ENCODE assay signal across 10 cellular contexts in the genomic region with DNA sequence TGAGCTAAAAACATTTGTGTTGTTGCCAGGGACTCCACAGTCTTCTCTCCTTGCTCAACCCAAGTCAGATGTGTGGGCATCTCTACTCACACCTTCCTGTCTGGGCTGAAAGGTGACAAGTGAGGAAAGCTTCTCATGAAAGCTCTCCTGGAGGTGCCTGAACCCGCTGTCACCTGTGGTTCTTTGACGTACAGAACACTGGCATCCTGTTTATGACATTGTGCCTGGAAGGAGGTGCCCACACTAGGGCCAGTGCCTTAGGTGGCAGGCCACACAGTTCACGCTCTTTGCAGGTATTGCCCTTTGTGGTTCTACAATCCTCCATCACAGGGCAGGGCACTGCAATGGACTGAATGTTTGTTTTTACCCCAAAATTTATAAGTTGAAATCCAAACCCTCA.
A peak's percentile ranks its signal among the peaks of the same experiment; 100 is the strongest.
DNase-seq lines count a peak whose midpoint lies in the region; ATAC-seq and TF ChIP-seq lines count a peak whose summit lies in the region.
"Had no signal": no experiment of that assay in that cellular context is flagged by ENCODE, and none has a peak within 500 bp of the region (broad histone marks: within the 10 kb centered on the region; RNA-seq: fewer than 3 reads in every experiment).

No MANE protein-coding gene starts in this region.

- H3K27ac ChIP-seq in right atrium auricular region: peak overlapping the region; percentile 13 to 81
- H3K27ac ChIP-seq: neural progenitor cell had no signal

- TF ChIP-seq CTCF in right atrium auricular region (IDR thresholded peaks at IDR 0.05) (no peak), progenitor cell of endocrine pancreas (IDR thresholded peaks at IDR 0.05; ENCODE audit: unreplicated experiment) (no peak)

- H3K4me1 Mint-ChIP-seq in T-helper 17 cell (peaks cover 34% of the 10 kb centered on the region), progenitor cell of endocrine pancreas (ENCODE audit: low read depth) (no peaks in the 10 kb centered on the region)
- H3K4me1 Mint-ChIP-seq: neural progenitor cell had no signal

- peak; percentile 95 for ATAC-seq in T-helper 17 cell
- ATAC-seq in HG02973 (IDR thresholded peaks at IDR 0.05; ENCODE audit: unreplicated experiment): no peak
- ATAC-seq in HG02970 (IDR thresholded peaks at IDR 0.05; ENCODE audit: low FRiP score, unreplicated experiment): no peak

- H3K27me3 ChIP-seq in right atrium auricular region: no peaks in the 10 kb centered on the region
- H3K27me3 ChIP-seq: neural progenitor cell had no signal

- H3K4me1 ChIP-seq in right atrium auricular region: peaks cover 0 to 7% of the 10 kb centered on the region in 2 donors
- H3K4me1 ChIP-seq: neural progenitor cell had no signal

- H3K27ac Mint-ChIP-seq in T-helper 17 cell (peak overlapping the region; percentile 95), progenitor cell of endocrine pancreas (no peak overlapping the region)
- H3K27ac Mint-ChIP-seq: neural progenitor cell had no signal

- no peak overlapping the region for H3K4me3 ChIP-seq in right atrium auricular region
- H3K4me3 ChIP-seq: neural progenitor cell had no signal

- no peaks in the 10 kb centered on the region for H3K9me3 ChIP-seq in T-helper 17 cell (ENCODE audit: control insufficient read depth, low read length, poor library complexity, severe bottlenecking)
- H3K9me3 ChIP-seq in right atrium auricular region: no peaks in the 10 kb centered on the region

- no peaks in the 10 kb centered on the region for H3K9me3 Mint-ChIP-seq in progenitor cell of endocrine pancreas (ENCODE audit: low read depth)

- H3K4me3 Mint-ChIP-seq in T-helper 17 cell: peak overlapping the region; percentile 71
- H3K4me3 Mint-ChIP-seq in progenitor cell of endocrine pancreas (ENCODE audit: low read depth): no peak overlapping the region
- H3K4me3 Mint-ChIP-seq: neural progenitor cell had no signal

- H3K36me3 Mint-ChIP-seq in T-helper 17 cell (ENCODE audit: low read depth) (peaks cover 2% of the 10 kb centered on the region), progenitor cell of endocrine pancreas (ENCODE audit: insufficient read depth) (no peaks in the 10 kb centered on the region)
- H3K36me3 Mint-ChIP-seq: neural progenitor cell had no signal

- H3K36me3 ChIP-seq in right atrium auricular region: no peaks in the 10 kb centered on the region
- H3K36me3 ChIP-seq: neural progenitor cell had no signal

- H3K27me3 Mint-ChIP-seq in T-helper 17 cell (no peaks in the 10 kb centered on the region), progenitor cell of endocrine pancreas (no peaks in the 10 kb centered on the region)

- peak in 2 of 3 donors; percentile 29 to 58 for DNase-seq in T-helper 17 cell
- DNase-seq in activated T-cell treated with anti-CD3 and anti-CD28 coated beads for 24 hours (ENCODE audit: low read depth): peak; percentile 29
- no peak for DNase-seq in right atrium auricular region (ENCODE audit: low spot score)
- DNase-seq in stimulated activated CD8-positive, alpha-beta memory T cell treated with anti-CD3 and anti-CD28 coated beads, Interleukin-4, amount 100 ng/mL, for 4 hours (ENCODE audit: low read depth in 2 of 2, low spot score in 1 of 2): peak; percentile 15 to 30
- DNase-seq in NCI-H69 (lab: John Stamatoyannopoulos, UW): no peak
- DNase-seq in progenitor cell of endocrine pancreas (ENCODE audit: low spot score, unreplicated experiment): no peak
- DNase-seq: NCI-H1417 had no signal

Comparison
In these comparisons a context has a peak if more than half of its experiments do, and no peak if none do; other contexts are left out.
1. DNase-seq: peak in T-helper 17 cell (2 of 3), activated T-cell treated with anti-CD3 and anti-CD28 coated beads for 24 hours (single experiment) and stimulated activated CD8-positive, alpha-beta memory T cell treated with anti-CD3 and anti-CD28 coated beads, Interleukin-4, amount 100 ng/mL, for 4 hours (2 of 2); none in right atrium auricular region (single experiment), NCI-H69 (single experiment) and progenitor cell of endocrine pancreas (single experiment).